ENCODE assay signal across 10 cellular contexts in genomic region chr17:75476274-75476673, GRCh38. TPM values are rescaled to one million over a fixed set of nuclear protein-coding genes. Genes with fewer than 3 reads are reported as not detected.
A peak's percentile ranks its signal among the peaks of the same experiment; 100 is the strongest.
DNase-seq lines count a peak whose midpoint lies in the region; ATAC-seq and TF ChIP-seq lines count a peak whose summit lies in the region.
"Had no signal": no experiment of that assay in that cellular context is flagged by ENCODE, and none has a peak within 500 bp of the region (broad histone marks: within the 10 kb centered on the region; RNA-seq: fewer than 3 reads in every experiment).

No MANE protein-coding gene starts in this region.

- H3K36me3 ChIP-seq in left ventricle myocardium inferior (peaks cover 16% of the 10 kb centered on the region), vagina (no peaks in the 10 kb centered on the region)

- H3K27me3 Mint-ChIP-seq in activated T-cell treated with anti-CD3 and anti-CD28 coated beads, Interleukin-2, amount 50 U/mL, for 24 hours = no peaks in the 10 kb centered on the region

- H3K4me3 Mint-ChIP-seq in activated T-cell treated with anti-CD3 and anti-CD28 coated beads, Interleukin-2, amount 50 U/mL, for 24 hours = no peak overlapping the region

- peaks cover 43% of the 10 kb centered on the region for H3K36me3 Mint-ChIP-seq in activated T-cell treated with anti-CD3 and anti-CD28 coated beads, Interleukin-2, amount 50 U/mL, for 24 hours (ENCODE audit: low read depth)

- no peak for TF ChIP-seq POLR2A in vagina (IDR thresholded peaks at IDR 0.05)

- H3K4me3 ChIP-seq in left ventricle myocardium inferior = peak overlapping the region; percentile 46
- no peak overlapping the region for H3K4me3 ChIP-seq in vagina
- H3K4me3 ChIP-seq: SJCRH30 had no signal

- TF ChIP-seq CTCF in left ventricle myocardium inferior (IDR thresholded peaks at IDR 0.05; ENCODE audit: borderline replicate concordance) = no peak
- no peak for TF ChIP-seq CTCF in omental fat pad (IDR thresholded peaks at IDR 0.05)
- TF ChIP-seq CTCF in vagina (IDR thresholded peaks at IDR 0.05) = no peak

- no peaks in the 10 kb centered on the region for H3K4me1 Mint-ChIP-seq in activated T-cell treated with anti-CD3 and anti-CD28 coated beads, Interleukin-2, amount 50 U/mL, for 24 hours (ENCODE audit: low read depth)

- no peaks in the 10 kb centered on the region for H3K9me3 ChIP-seq in left ventricle myocardium inferior (replicated peaks)
- H3K9me3 ChIP-seq in vagina = no peaks in the 10 kb centered on the region
- H3K9me3 ChIP-seq: SJCRH30 had no signal

- H3K27ac ChIP-seq in left ventricle myocardium inferior (replicated peaks) = peak overlapping the region; percentile 88
- H3K27ac ChIP-seq in vagina = peak overlapping the region; percentile 52
- H3K27ac ChIP-seq: SJCRH30 had no signal

- intact Hi-C loops in left ventricle myocardium inferior (cut with micrococcal nuclease) = no loop called here
- intact Hi-C loops in vagina (cut with DNase I) = no loop called here

- ATAC-seq in omental fat pad (ENCODE audit: low FRiP score) (peak; percentile 61), HG02870 (IDR thresholded peaks at IDR 0.05; ENCODE audit: unreplicated experiment) (no peak)

- no peaks in the 10 kb centered on the region for H3K9me3 Mint-ChIP-seq in activated T-cell treated with anti-CD3 and anti-CD28 coated beads, Interleukin-2, amount 50 U/mL, for 24 hours

- H3K27ac Mint-ChIP-seq in activated T-cell treated with anti-CD3 and anti-CD28 coated beads, Interleukin-2, amount 50 U/mL, for 24 hours = peak overlapping the region; percentile 34

- no peaks in the 10 kb centered on the region for H3K27me3 ChIP-seq in left ventricle myocardium inferior (ENCODE audit: low read depth)
- no peaks in the 10 kb centered on the region for H3K27me3 ChIP-seq in vagina
- H3K27me3 ChIP-seq: SJCRH30 had no signal

- H3K4me1 ChIP-seq in left ventricle myocardium inferior (peaks cover 79% of the 10 kb centered on the region), vagina (peaks cover 42% of the 10 kb centered on the region)

- no peak for DNase-seq in activated T-cell treated with anti-CD3 and anti-CD28 coated beads, Interleukin-2, amount 50 U/mL, for 24 hours
- DNase-seq in activated T-cell treated with anti-CD3 and anti-CD28 coated beads for 4 hours (no peak), left ventricle myocardium inferior (no peak), omental fat pad (ENCODE audit: low spot score) (no peak), vagina (ENCODE audit: extremely low spot score in 2 of 2) (no peak)
- DNase-seq in stimulated activated CD4-positive, alpha-beta T cell treated with anti-CD3 and anti-CD28 coated beads, Interleukin-12 subunit alpha, Interleukin-12 subunit beta, amount 100 ng/mL, for 4 hours = no peak
- no peak for DNase-seq in stimulated activated CD4-positive, alpha-beta T cell treated with anti-CD3 and anti-CD28 coated beads, Interleukin-15, amount 100 ng/mL, for 24 hours
- DNase-seq: activated CD8-positive, alpha-beta memory T cell treated with anti-CD3 and anti-CD28 coated beads for 24 hours; SJCRH30 had no signal

RNA-seq across cellular contexts. Expression of gene TMEM94, which starts 19.8 kb away (rescaled TPM):
- total RNA-seq in left ventricle myocardium inferior (38.8 TPM), omental fat pad (10 to 100 TPM; 27.9 to 66.0 (median 46.1) TPM), vagina (43.2 TPM)

RNA-seq across cellular contexts. Expression of gene CASKIN2, which starts 39.1 kb away (rescaled TPM):
- 34.3 TPM for total RNA-seq in left ventricle myocardium inferior
- 10 to 100 TPM in 3 of 4 donors, 1 to 10 TPM in 1; 6.7 to 61.5 (median 23.9) TPM for total RNA-seq in omental fat pad
- 19.9 TPM for total RNA-seq in vagina

RNA-seq across cellular contexts. Expression of gene TSEN54, which starts 40.1 kb away (rescaled TPM):
- total RNA-seq in left ventricle myocardium inferior = 6.8 TPM
- total RNA-seq in omental fat pad = 10 to 100 TPM in 3 of 4 donors, 1 to 10 TPM in 1; 9.4 to 33.3 (median 14.9) TPM
- 30.9 TPM for total RNA-seq in vagina

RNA-seq across cellular contexts. Expression of gene LLGL2, which starts 49.2 kb away (rescaled TPM):
- 2.0 TPM for total RNA-seq in left ventricle myocardium inferior
- 10 to 100 TPM in 1 of 4 donors, 1 to 10 TPM in 3; 5.4 to 10.4 (median 6.7) TPM for total RNA-seq in omental fat pad
- total RNA-seq in vagina = 44.9 TPM
- total RNA-seq: SJCRH30 had no signal
